Comparison of ENCODE assay signal across 15 cellular contexts in genomic region chr5:44022622-44023021, GRCh38.
DNase-seq lines count a peak whose midpoint lies in the region; ATAC-seq and TF ChIP-seq lines count a peak whose summit lies in the region.
"Had no signal": no experiment of that assay in that cellular context is flagged by ENCODE, and none has a peak within 500 bp of the region (broad histone marks: within the 10 kb centered on the region; RNA-seq: fewer than 3 reads in every experiment).

No MANE protein-coding gene starts in this region.

- no peaks in the 10 kb centered on the region for H3K36me3 ChIP-seq in neuronal stem cell (replicated peaks in 1 of 2; ENCODE audit: control insufficient read depth in 2 of 2, insufficient read depth in 2 of 2, low read length in 2 of 2)

- H2AK5ac ChIP-seq in neuronal stem cell (ENCODE audit: low read depth, low read length) = no peak overlapping the region

- no peaks in the 10 kb centered on the region for H3K27me3 ChIP-seq in neuronal stem cell (ENCODE audit: control insufficient read depth in 3 of 3, insufficient read depth in 3 of 3, low read depth in 1 of 3, low read length in 3 of 3)

- TF ChIP-seq POLR2A in GM18505 (IDR thresholded peaks at IDR 0.05; ENCODE audit: borderline replicate concordance, extremely low read depth, insufficient read depth, insufficient read length) = no peak

- H3K27me3 Mint-ChIP-seq in stimulated activated naive CD8-positive, alpha-beta T cell treated with anti-CD3 and anti-CD28 coated beads, Interleukin-15, amount 100 ng/mL, for 72 hours = no peaks in the 10 kb centered on the region
- H3K27me3 Mint-ChIP-seq: CD4-positive, alpha-beta memory T cell had no signal

- no peak overlapping the region for H2BK120ac ChIP-seq in neuronal stem cell (ENCODE audit: low read depth, low read length)

- H3K18ac ChIP-seq in neuronal stem cell (ENCODE audit: low read length) = peak overlapping the region; percentile 13

- no peak overlapping the region for H3K27ac ChIP-seq in neuronal stem cell (replicated peaks; ENCODE audit: low read length)
- H3K27ac ChIP-seq: GM23248 had no signal

- H3K4me1 Mint-ChIP-seq in stimulated activated naive CD8-positive, alpha-beta T cell treated with anti-CD3 and anti-CD28 coated beads, Interleukin-15, amount 100 ng/mL, for 72 hours = no peaks in the 10 kb centered on the region
- H3K4me1 Mint-ChIP-seq in stimulated activated effector memory CD8-positive, alpha-beta T cell treated with anti-CD3 and anti-CD28 coated beads, Interleukin-12 subunit alpha, Interleukin-12 subunit beta, amount 100 ng/mL, for 72 hours = no peaks in the 10 kb centered on the region
- H3K4me1 Mint-ChIP-seq: CD4-positive, alpha-beta memory T cell had no signal

- H2BK12ac ChIP-seq in neuronal stem cell (ENCODE audit: low read length) = no peak overlapping the region

- no peak overlapping the region for H3K23ac ChIP-seq in neuronal stem cell (ENCODE audit: low read depth, low read length, poor library complexity)

- H3K9me3 ChIP-seq in neuronal stem cell (replicated peaks in 1 of 2; ENCODE audit: control insufficient read depth in 2 of 2, insufficient read depth in 1 of 2, low read depth in 1 of 2, low read length in 2 of 2) = no peaks in the 10 kb centered on the region
- H3K9me3 ChIP-seq: Caco-2 had no signal

- ATAC-seq in stimulated activated naive CD8-positive, alpha-beta T cell treated with anti-CD3 and anti-CD28 coated beads, Interleukin-15, amount 100 ng/mL, for 72 hours = peak; percentile 28
- no peak for ATAC-seq in stimulated activated naive CD8-positive, alpha-beta T cell treated with anti-CD3 and anti-CD28 coated beads, Interleukin-15, Interleukin-2, amounts not matched to agents 100 U/mL and 50 U/mL, for 24 hours
- ATAC-seq in stimulated activated effector memory CD8-positive, alpha-beta T cell treated with anti-CD3 and anti-CD28 coated beads, Interleukin-12 subunit alpha, Interleukin-12 subunit beta, amount 100 ng/mL, for 72 hours = peak; percentile 51
- ATAC-seq in HG02938 (IDR thresholded peaks at IDR 0.05; ENCODE audit: unreplicated experiment) (no peak), GM18505 (IDR thresholded peaks at IDR 0.05; ENCODE audit: unreplicated experiment) (no peak)

- peak overlapping the region in 1 of 2 donors; percentile 9 for H3K27ac Mint-ChIP-seq in stimulated activated naive CD8-positive, alpha-beta T cell treated with anti-CD3 and anti-CD28 coated beads, Interleukin-15, amount 100 ng/mL, for 72 hours
- H3K27ac Mint-ChIP-seq in stimulated activated effector memory CD8-positive, alpha-beta T cell treated with anti-CD3 and anti-CD28 coated beads, Interleukin-12 subunit alpha, Interleukin-12 subunit beta, amount 100 ng/mL, for 72 hours = no peak overlapping the region
- H3K27ac Mint-ChIP-seq: CD4-positive, alpha-beta memory T cell had no signal

- H3K4ac ChIP-seq in neuronal stem cell (ENCODE audit: low read length) = no peak overlapping the region

- no peak overlapping the region for H2BK15ac ChIP-seq in neuronal stem cell (ENCODE audit: low read length)

- H3K14ac ChIP-seq in neuronal stem cell (ENCODE audit: low read length) = no peak overlapping the region

- H3K4me3 Mint-ChIP-seq in stimulated activated naive CD8-positive, alpha-beta T cell treated with anti-CD3 and anti-CD28 coated beads, Interleukin-15, amount 100 ng/mL, for 72 hours = no peak overlapping the region
- H3K4me3 Mint-ChIP-seq in stimulated activated effector memory CD8-positive, alpha-beta T cell treated with anti-CD3 and anti-CD28 coated beads, Interleukin-12 subunit alpha, Interleukin-12 subunit beta, amount 100 ng/mL, for 72 hours = no peak overlapping the region
- H3K4me3 Mint-ChIP-seq: CD4-positive, alpha-beta memory T cell had no signal

- H3K4me2 ChIP-seq in neuronal stem cell (ENCODE audit: insufficient read depth, low read length, poor library complexity, severe bottlenecking) = no peak overlapping the region

- H4K8ac ChIP-seq in neuronal stem cell (ENCODE audit: low read depth, low read length) = no peak overlapping the region

- no peaks in the 10 kb centered on the region for H3K4me1 ChIP-seq in neuronal stem cell (ENCODE audit: control insufficient read depth in 2 of 2, insufficient read depth in 1 of 2, low read depth in 1 of 2, low read length in 2 of 2)
- H3K4me1 ChIP-seq: Caco-2 had no signal

- H3K79me1 ChIP-seq in neuronal stem cell (ENCODE audit: low read depth, low read length) = no peaks in the 10 kb centered on the region

- no peak overlapping the region for H2AFZ ChIP-seq in neuronal stem cell (ENCODE audit: low read length)
- H2AFZ ChIP-seq: GM23248 had no signal

- H3K4me3 ChIP-seq in neuronal stem cell (ENCODE audit: low read length in 2 of 2) = peak overlapping the region in 1 of 2 donors; percentile 63
- H3K4me3 ChIP-seq: GM23248 had no signal

- peaks cover 4 to 8% of the 10 kb centered on the region in 2 donors for H3K9me3 Mint-ChIP-seq in stimulated activated naive CD8-positive, alpha-beta T cell treated with anti-CD3 and anti-CD28 coated beads, Interleukin-15, amount 100 ng/mL, for 72 hours
- peaks cover 3% of the 10 kb centered on the region for H3K9me3 Mint-ChIP-seq in stimulated activated effector memory CD8-positive, alpha-beta T cell treated with anti-CD3 and anti-CD28 coated beads, Interleukin-12 subunit alpha, Interleukin-12 subunit beta, amount 100 ng/mL, for 72 hours

- DNase-seq in stimulated activated naive CD8-positive, alpha-beta T cell treated with anti-CD3 and anti-CD28 coated beads, Interleukin-15, amount 100 ng/mL, for 72 hours = no peak
- DNase-seq in stimulated activated naive CD8-positive, alpha-beta T cell treated with anti-CD3 and anti-CD28 coated beads, Interleukin-15, Interleukin-2, amounts not matched to agents 100 U/mL and 50 U/mL, for 24 hours = no peak
- no peak for DNase-seq in neuronal stem cell (ENCODE audit: low spot score)
- DNase-seq in stimulated activated effector memory CD8-positive, alpha-beta T cell treated with anti-CD3 and anti-CD28 coated beads, Interleukin-12 subunit alpha, Interleukin-12 subunit beta, amount 100 ng/mL, for 72 hours (ENCODE audit: low spot score in 2 of 2) = no peak
- no peak for DNase-seq in stimulated activated CD4-positive, alpha-beta T cell treated with anti-CD3 and anti-CD28 coated beads, Interleukin-4, amount 100 ng/mL, for 1 hour
- DNase-seq: C1 segment of cervical spinal cord; Caco-2; CD4-positive, alpha-beta memory T cell; DMS153; DND-41; GM23248; H7; HCEC 1CT had no signal

- no peak overlapping the region for H3K9ac ChIP-seq in neuronal stem cell (ENCODE audit: low read depth, low read length, poor library complexity)
- H3K9ac ChIP-seq: GM23248 had no signal

- H4K91ac ChIP-seq in neuronal stem cell (ENCODE audit: low read depth, low read length, poor library complexity) = no peak overlapping the region

- H2BK5ac ChIP-seq in neuronal stem cell (ENCODE audit: low read length) = no peak overlapping the region

- no peaks in the 10 kb centered on the region for H3K36me3 Mint-ChIP-seq in stimulated activated effector memory CD8-positive, alpha-beta T cell treated with anti-CD3 and anti-CD28 coated beads, Interleukin-12 subunit alpha, Interleukin-12 subunit beta, amount 100 ng/mL, for 72 hours
- H3K36me3 Mint-ChIP-seq: CD4-positive, alpha-beta memory T cell had no signal

Comparison
In these comparisons a context has a peak if more than half of its experiments do, and no peak if none do; other contexts are left out.
1. ATAC-seq: peak in stimulated activated naive CD8-positive, alpha-beta T cell treated with anti-CD3 and anti-CD28 coated beads, Interleukin-15, amount 100 ng/mL, for 72 hours (single experiment) and stimulated activated effector memory CD8-positive, alpha-beta T cell treated with anti-CD3 and anti-CD28 coated beads, Interleukin-12 subunit alpha, Interleukin-12 subunit beta, amount 100 ng/mL, for 72 hours (single experiment); none in stimulated activated naive CD8-positive, alpha-beta T cell treated with anti-CD3 and anti-CD28 coated beads, Interleukin-15, Interleukin-2, amounts not matched to agents 100 U/mL and 50 U/mL, for 24 hours (single experiment), HG02938 (single experiment) and GM18505 (single experiment).